9 cellular contexts compared by ENCODE assay signal in genomic region chr16:52547001-52547833, GRCh38. TPM values are rescaled to one million over a fixed set of nuclear protein-coding genes. Genes with fewer than 3 reads are reported as not detected.
DNase-seq lines count a peak whose midpoint lies in the region; ATAC-seq and TF ChIP-seq lines count a peak whose summit lies in the region.
"Had no signal": no experiment of that assay in that cellular context is flagged by ENCODE, and none has a peak within 500 bp of the region (broad histone marks: within the 10 kb centered on the region; RNA-seq: fewer than 3 reads in every experiment).

TSS of gene TOX3 (minus strand) at chr16:52547143. CDS start at chr16:52546723, 420 bp downstream.

- peaks cover 4% of the 10 kb centered on the region; the same call in 1 of the 2 replicates for H3K4me1 ChIP-seq in H9 (ENCODE audit: insufficient read depth, low read length)
- peaks cover 26% of the 10 kb centered on the region for H3K4me1 ChIP-seq in iPS-20b (ENCODE audit: insufficient read depth, low read length)
- peaks cover 0 to 14% of the 10 kb centered on the region in 2 donors for H3K4me1 ChIP-seq in gastrocnemius medialis

- no peak within 1 kb of the TSS for H4K8ac ChIP-seq in H9 (replicated peaks; ENCODE audit: insufficient read length, low read depth, low read length)

- H3K23me2 ChIP-seq in H9 (ENCODE audit: insufficient read length, low read depth, low read length, poor library complexity, severe bottlenecking), result peaks cover 17% of the 10 kb centered on the region

- no peak for TF ChIP-seq CTCF in H9 (conservative IDR thresholded peaks at IDR 0.05)
- TF ChIP-seq CTCF in gastrocnemius medialis (IDR thresholded peaks at IDR 0.05 in 4 of 5, conservative IDR thresholded peaks at IDR 0.05 in 1 of 5), result no peak

- no peak within 1 kb of the TSS for H3K27ac ChIP-seq in H9 (ENCODE audit: insufficient read length, low read depth, low read length)
- peak within 1 kb of the TSS; percentile 75 for H3K27ac ChIP-seq in iPS-20b (ENCODE audit: low read length)
- H3K27ac ChIP-seq in gastrocnemius medialis, result no peak within 1 kb of the TSS

- peak within 1 kb of the TSS; percentile 96 for H3K4me2 ChIP-seq in H9 (ENCODE audit: insufficient read depth, insufficient read length, low read length)

- peak within 1 kb of the TSS in 2 of 3 experiments; percentile 70 to 96; a peak in 5 of 7 replicates for H3K27ac Mint-ChIP-seq in H9

- H2BK5ac ChIP-seq in H9 (ENCODE audit: insufficient read length, low read length), result no peak within 1 kb of the TSS

- H3K79me1 ChIP-seq in H9 (ENCODE audit: insufficient read depth, low read depth, low read length, poor library complexity, severe bottlenecking), result no peaks in the 10 kb centered on the region

- H3K27me3 Mint-ChIP-seq in H9 (ENCODE audit: low read depth), result peaks cover 49% of the 10 kb centered on the region

- peak within 1 kb of the TSS; percentile 72 for H3K18ac ChIP-seq in H9 (ENCODE audit: insufficient read length, low read depth, low read length)

- H3K9me3 ChIP-seq in H9 (ENCODE audit: control insufficient read depth, low read depth, low read length), result no peaks in the 10 kb centered on the region
- H3K9me3 ChIP-seq in iPS-20b (ENCODE audit: insufficient read depth, low read depth, low read length), result no peaks in the 10 kb centered on the region
- H3K9me3 ChIP-seq in gastrocnemius medialis, result no peaks in the 10 kb centered on the region

- H4K20me1 ChIP-seq in H9 (ENCODE audit: control insufficient read depth, insufficient read depth, insufficient read length), result no peaks in the 10 kb centered on the region

- H3K9me3 Mint-ChIP-seq in H9, result no peaks in the 10 kb centered on the region

- H3K23ac ChIP-seq in H9 (ENCODE audit: insufficient read length, low read depth, low read length), result no peak within 1 kb of the TSS

- no CpG with 5 or more reads among the region's 83 CpGs for WGBS in H9 (ENCODE audit: extremely low coverage, insufficient read length, low lambda C conversion rate)

- H2BK15ac ChIP-seq in H9 (ENCODE audit: low read depth, low read length), result no peak within 1 kb of the TSS

- H3K79me2 ChIP-seq in H9 (ENCODE audit: insufficient read depth, low read length), result peaks cover 8% of the 10 kb centered on the region; the same call in 1 of the 2 replicates

- H3K4me3 ChIP-seq in iPS-20b (ENCODE audit: low read length) (peak within 1 kb of the TSS; percentile 84), gastrocnemius medialis (peak within 1 kb of the TSS; percentile 13 to 30 (median 26))

- intact Hi-C loops in gastrocnemius medialis (cut with DNase I; ENCODE audit: low total_unique reads), result no loop called here

- H3K27me3 ChIP-seq in H9 (ENCODE audit: insufficient read depth, low read length), result peaks cover 12% of the 10 kb centered on the region; the same call in 1 of the 2 replicates
- H3K27me3 ChIP-seq in iPS-20b (ENCODE audit: insufficient read depth, low read length), result peaks cover 50% of the 10 kb centered on the region
- peaks cover 29 to 44% (median 40%) of the 10 kb centered on the region in 3 donors for H3K27me3 ChIP-seq in gastrocnemius medialis

- in situ Hi-C loops in gastrocnemius medialis (cut with MboI; ENCODE audit: low sequenced_read_pairs in 4 of 4), result no loop called here

- H2AK5ac ChIP-seq in H9 (ENCODE audit: insufficient read length, low read length), result no peak within 1 kb of the TSS

- DNase-seq in H9, result peak; percentile 65
- peak; percentile 86 for DNase-seq in NCI-H510A (lab: John Stamatoyannopoulos, UW)
- no peak for DNase-seq in gastrocnemius medialis
- no peak for DNase-seq in T1000 (lab: John Stamatoyannopoulos, UW)
- no peak for DNase-seq in effector CD4-positive, alpha-beta T cell
- DNase-seq in NCI-H226, result no peak
- DNase-seq: activated CD8-positive, alpha-beta memory T cell treated with anti-CD3 and anti-CD28 coated beads, Interleukin-2, amount 50 U/mL, for 4 hours had no signal

- no peak within 1 kb of the TSS for H2BK120ac ChIP-seq in H9 (ENCODE audit: low read depth, low read length, poor library complexity, severe bottlenecking)

- no peak within 1 kb of the TSS for H4K91ac ChIP-seq in H9 (ENCODE audit: insufficient read length, low read depth, low read length)

- H3K36me3 ChIP-seq in iPS-20b (ENCODE audit: insufficient read depth, low read depth, low read length), result no peaks in the 10 kb centered on the region
- H3K36me3 ChIP-seq in gastrocnemius medialis, result no peaks in the 10 kb centered on the region

- no peak within 1 kb of the TSS for H2BK20ac ChIP-seq in H9 (ENCODE audit: low read depth, low read length, poor library complexity, severe bottlenecking)

- H4K5ac ChIP-seq in H9 (ENCODE audit: insufficient read length, low read depth, low read length), result no peak within 1 kb of the TSS

- no peak within 1 kb of the TSS for H2BK12ac ChIP-seq in H9 (ENCODE audit: insufficient read length, low read depth, low read length)

- H3K14ac ChIP-seq in H9 (ENCODE audit: insufficient read depth, low read length), result peak within 1 kb of the TSS; percentile 76

- ATAC-seq in gastrocnemius medialis (no peak), GM18867 (IDR thresholded peaks at IDR 0.05; ENCODE audit: unreplicated experiment) (no peak)

- peaks cover 0 to 5% (median 0%) of the 10 kb centered on the region in 3 experiments; a peak in 3 of 7 replicates for H3K36me3 Mint-ChIP-seq in H9 (ENCODE audit: insufficient read depth in 1 of 3, low read depth in 3 of 3)

- no peak within 1 kb of the TSS for H3T11ph ChIP-seq in H9 (ENCODE audit: low read length)

- peaks cover 51 to 58% of the 10 kb centered on the region in 2 experiments for H3K4me1 Mint-ChIP-seq in H9

- H3K9ac ChIP-seq in H9 (ENCODE audit: extremely low read depth, insufficient read length, low read length) (peak within 1 kb of the TSS; percentile 51), iPS-20b (ENCODE audit: low read depth, low read length) (peak within 1 kb of the TSS; percentile 72; the same call in 1 of the 2 replicates)

- no peak within 1 kb of the TSS for H3K4ac ChIP-seq in H9 (ENCODE audit: low read depth, low read length)

- TF ChIP-seq POLR2A in gastrocnemius medialis (IDR thresholded peaks at IDR 0.05), result no peak

- no peak within 1 kb of the TSS for H3K56ac ChIP-seq in H9 (ENCODE audit: insufficient read length, low read depth, low read length)

- peak within 1 kb of the TSS; percentile 84 to 94 for H3K4me3 Mint-ChIP-seq in H9

- no peak within 1 kb of the TSS for H2AFZ ChIP-seq in H9 (ENCODE audit: low read length)

RNA-seq across cellular contexts. Expression of gene TOX3, which starts in this region (rescaled TPM):
- total RNA-seq in H9 (2021) (18.2 and 20.2 TPM in 2 replicates), gastrocnemius medialis (under 1 TPM in 1 of 4 donors, not detected in 3; 0.47 TPM)

Comparison
In these comparisons a context has a peak if more than half of its experiments do, and no peak if none do; other contexts are left out.
1. RNA of gene TOX3 (total RNA-seq): 18.2 to 20.2 TPM in H9; 0.47 TPM in gastrocnemius medialis; every median in the first group is over 10 times any median in the second.
2. DNase-seq: peak in H9 (single experiment) and NCI-H510A (single experiment); none in gastrocnemius medialis (0 of 2), T1000 (single experiment), effector CD4-positive, alpha-beta T cell (single experiment) and NCI-H226 (single experiment).